ENCODE assay signal across 8 cellular contexts in genomic region chr16:30185141-30185682, GRCh38. TPM values are rescaled to one million over a fixed set of nuclear protein-coding genes. Genes with fewer than 3 reads are reported as not detected.
A peak's percentile ranks its signal among the peaks of the same experiment; 100 is the strongest.
DNase-seq lines count a peak whose midpoint lies in the region; ATAC-seq and TF ChIP-seq lines count a peak whose summit lies in the region.

No MANE protein-coding gene starts in this region.

- H3K4me1 Mint-ChIP-seq in activated CD8-positive, alpha-beta memory T cell treated with anti-CD3 and anti-CD28 coated beads, Interleukin-2, amount 10 ng/mL, durations not matched to agents 7 days and 5 days = peaks cover 30% of the 10 kb centered on the region

- H3K79me1 ChIP-seq in mesendoderm (ENCODE audit: low read length) = no peaks in the 10 kb centered on the region

- no peak overlapping the region for H2BK120ac ChIP-seq in mesendoderm (ENCODE audit: low read depth, low read length)

- H3K56ac ChIP-seq in mesendoderm (ENCODE audit: low read length) = peak overlapping the region; percentile 0

- H2AK5ac ChIP-seq in mesendoderm (ENCODE audit: low read length) = no peak overlapping the region

- H3K36me3 Mint-ChIP-seq in activated CD8-positive, alpha-beta memory T cell treated with anti-CD3 and anti-CD28 coated beads, Interleukin-2, amount 10 ng/mL, durations not matched to agents 7 days and 5 days = peaks cover 43% of the 10 kb centered on the region

- no peak overlapping the region for H2BK5ac ChIP-seq in mesendoderm (ENCODE audit: low read length)

- peak overlapping the region; percentile 100 for H3K4me3 Mint-ChIP-seq in activated CD8-positive, alpha-beta memory T cell treated with anti-CD3 and anti-CD28 coated beads, Interleukin-2, amount 10 ng/mL, durations not matched to agents 7 days and 5 days

- no CpG with 5 or more reads among the region's 12 CpGs for WGBS in mesendoderm (ENCODE audit: extremely low coverage, insufficient coverage, low lambda C conversion rate)
- WGBS in upper lobe of left lung, 2 donors = 66 to 80% methylated on average over 12 of the region's 12 CpGs

- H3K4me1 ChIP-seq in mesendoderm (ENCODE audit: control insufficient read depth, low read depth, low read length) = no peaks in the 10 kb centered on the region
- H3K4me1 ChIP-seq in upper lobe of left lung = peaks cover 5 to 47% (median 25%) of the 10 kb centered on the region in 4 donors

- H2BK15ac ChIP-seq in mesendoderm (replicated peaks; ENCODE audit: low read depth) = no peak overlapping the region

- no peak overlapping the region for H3K23ac ChIP-seq in mesendoderm (ENCODE audit: low read length)

- H3K27me3 Mint-ChIP-seq in activated CD8-positive, alpha-beta memory T cell treated with anti-CD3 and anti-CD28 coated beads, Interleukin-2, amount 10 ng/mL, durations not matched to agents 7 days and 5 days = no peaks in the 10 kb centered on the region

- H3K36me3 ChIP-seq in mesendoderm (ENCODE audit: control insufficient read depth, insufficient read depth, low read length) (no peaks in the 10 kb centered on the region), upper lobe of left lung (peaks cover 0 to 16% (median 5%) of the 10 kb centered on the region in 4 donors)

- CTCF ChIA-PET in activated CD8-positive, alpha-beta memory T cell treated with anti-CD3 and anti-CD28 coated beads, Interleukin-2, amount 10 ng/mL, durations not matched to agents 7 days and 5 days (lab: Charles Lee) = interaction anchor here (0.7 to 3.6 kb wide), 10 partner anchors 25 to 387 kb away, joined by 3 to 35 read pairs (median 4); partner anchors contain the start of genes ALDOA, GDPD3, SEPTIN1 and TBX6

- no peaks in the 10 kb centered on the region for H3K79me2 ChIP-seq in mesendoderm (ENCODE audit: control insufficient read depth, insufficient read depth, low read length)

- no peak for TF ChIP-seq EP300 in upper lobe of left lung (IDR thresholded peaks at IDR 0.05)

- DNase-seq in activated gamma-delta T cell treated with Interleukin-2 at 50 U/mL for 16 hours (peak; percentile 26), activated gamma-delta T cell (lab: John Stamatoyannopoulos, UW) (no peak), mesendoderm (no peak), upper lobe of left lung (peak; percentile 29 to 47), NCI-H1417 (lab: John Stamatoyannopoulos, UW) (no peak), DMS153 (lab: John Stamatoyannopoulos, UW) (no peak)
- DNase-seq in activated CD8-positive, alpha-beta memory T cell treated with anti-CD3 and anti-CD28 coated beads, Interleukin-2, amount 10 ng/mL, durations not matched to agents 7 days and 5 days = peak; percentile 75

- TF ChIP-seq CTCF in upper lobe of left lung (IDR thresholded peaks at IDR 0.05) = no peak

- H4K8ac ChIP-seq in mesendoderm (ENCODE audit: low read depth, low read length) = no peak overlapping the region

- H3K27me3 ChIP-seq in mesendoderm (ENCODE audit: insufficient read depth, low read length, poor library complexity) = no peaks in the 10 kb centered on the region
- H3K27me3 ChIP-seq in upper lobe of left lung = no peaks in the 10 kb centered on the region

- H3K4ac ChIP-seq in mesendoderm (ENCODE audit: low read depth, low read length) = no peak overlapping the region

- H3K9ac ChIP-seq in mesendoderm (ENCODE audit: low read length) = no peak overlapping the region

- H3K4me3 ChIP-seq in mesendoderm (ENCODE audit: low read length) = no peak overlapping the region
- peak overlapping the region in 3 of 4 donors; percentile 63 to 78 (median 66) for H3K4me3 ChIP-seq in upper lobe of left lung

- peak overlapping the region; percentile 100 for H3K27ac Mint-ChIP-seq in activated CD8-positive, alpha-beta memory T cell treated with anti-CD3 and anti-CD28 coated beads, Interleukin-2, amount 10 ng/mL, durations not matched to agents 7 days and 5 days

- H4K5ac ChIP-seq in mesendoderm (ENCODE audit: low read length) = no peak overlapping the region

- ATAC-seq in activated CD8-positive, alpha-beta memory T cell treated with anti-CD3 and anti-CD28 coated beads, Interleukin-2, amount 10 ng/mL, durations not matched to agents 7 days and 5 days = peak; percentile 10
- ATAC-seq in upper lobe of left lung (ENCODE audit: low FRiP score in 2 of 2) = peak; percentile 0
- ATAC-seq in HG02588 (IDR thresholded peaks at IDR 0.05; ENCODE audit: unreplicated experiment) = no peak

- no peaks in the 10 kb centered on the region for H3K9me3 Mint-ChIP-seq in activated CD8-positive, alpha-beta memory T cell treated with anti-CD3 and anti-CD28 coated beads, Interleukin-2, amount 10 ng/mL, durations not matched to agents 7 days and 5 days (ENCODE audit: low read depth)

- no peak for TF ChIP-seq POLR2A in upper lobe of left lung (IDR thresholded peaks at IDR 0.05)

- no peaks in the 10 kb centered on the region for H3K9me3 ChIP-seq in upper lobe of left lung

- no peak overlapping the region for H3K18ac ChIP-seq in mesendoderm (ENCODE audit: low read length)

- no peak overlapping the region for H3K4me2 ChIP-seq in mesendoderm (ENCODE audit: low read length)

- H3K27ac ChIP-seq in mesendoderm (ENCODE audit: low read depth, low read length) (no peak overlapping the region), upper lobe of left lung (peak overlapping the region; percentile 76 to 91 (median 88))

RNA-seq across cellular contexts. Expression of gene CORO1A, which starts 1.8 kb away (rescaled TPM):
- total RNA-seq in activated CD8-positive, alpha-beta memory T cell treated with anti-CD3 and anti-CD28 coated beads, Interleukin-2, amount 10 ng/mL, durations not matched to agents 7 days and 5 days = 1,000 to 10,000 TPM; 1,639 to 1,875 TPM
- 6.3 TPM for polyA plus RNA-seq in mesendoderm (2013, experiment 1 of 2)
- 6.9 TPM for polyA plus RNA-seq in mesendoderm (2013, experiment 2 of 2)
- total RNA-seq in upper lobe of left lung = 100 to 1,000 TPM in 1 of 6 donors, 10 to 100 TPM in 5; 42.2 to 159 (median 80.3) TPM

RNA-seq across cellular contexts. Expression of gene BOLA2B, which starts 8.3 kb away (rescaled TPM):
- total RNA-seq in activated CD8-positive, alpha-beta memory T cell treated with anti-CD3 and anti-CD28 coated beads, Interleukin-2, amount 10 ng/mL, durations not matched to agents 7 days and 5 days = 100 to 1,000 TPM; 210 to 238 TPM
- polyA plus RNA-seq in mesendoderm (2013, experiment 1 of 2) = 642 TPM
- 651 TPM for polyA plus RNA-seq in mesendoderm (2013, experiment 2 of 2)
- 100 to 1,000 TPM in 3 of 6 donors, 10 to 100 TPM in 3; 58.0 to 173 (median 100) TPM for total RNA-seq in upper lobe of left lung

RNA-seq across cellular contexts. Expression of gene SLX1A, which starts 8.5 kb away (rescaled TPM):
- 100 to 1,000 TPM; 109 to 121 TPM for total RNA-seq in activated CD8-positive, alpha-beta memory T cell treated with anti-CD3 and anti-CD28 coated beads, Interleukin-2, amount 10 ng/mL, durations not matched to agents 7 days and 5 days
- polyA plus RNA-seq in mesendoderm (2013, experiment 1 of 2) = 7.2 TPM
- 5.1 TPM for polyA plus RNA-seq in mesendoderm (2013, experiment 2 of 2)
- total RNA-seq in upper lobe of left lung = 100 to 1,000 TPM in 1 of 6 donors, 10 to 100 TPM in 5; 38.6 to 127 (median 63.6) TPM

RNA-seq across cellular contexts. Expression of gene SULT1A3, which starts 13.8 kb away (rescaled TPM):
- total RNA-seq in activated CD8-positive, alpha-beta memory T cell treated with anti-CD3 and anti-CD28 coated beads, Interleukin-2, amount 10 ng/mL, durations not matched to agents 7 days and 5 days = 10 to 100 TPM; 23.4 to 29.6 TPM
- 12.0 TPM for polyA plus RNA-seq in mesendoderm (2013, experiment 1 of 2)
- 11.4 TPM for polyA plus RNA-seq in mesendoderm (2013, experiment 2 of 2)
- total RNA-seq in upper lobe of left lung = 10 to 100 TPM in 5 of 6 donors, 1 to 10 TPM in 1; 9.6 to 69.1 (median 20.0) TPM

Comparison
In these comparisons a context has a peak if more than half of its experiments do, and no peak if none do; other contexts are left out.
1. DNase-seq: peak in activated gamma-delta T cell treated with Interleukin-2 at 50 U/mL for 16 hours (single experiment), activated CD8-positive, alpha-beta memory T cell treated with anti-CD3 and anti-CD28 coated beads, Interleukin-2, amount 10 ng/mL, durations not matched to agents 7 days and 5 days (single experiment) and upper lobe of left lung (2 of 2); none in activated gamma-delta T cell (single experiment), mesendoderm (single experiment), NCI-H1417 (0 of 3) and DMS153 (single experiment).
2. RNA of gene CORO1A, which starts 1.8 kb away (total RNA-seq): 1,639 to 1,875 TPM in activated CD8-positive, alpha-beta memory T cell treated with anti-CD3 and anti-CD28 coated beads, Interleukin-2, amount 10 ng/mL, durations not matched to agents 7 days and 5 days; 42.2 to 159 TPM in upper lobe of left lung; every median in the first group is over 10 times any median in the second.